In the genomic region with DNA sequence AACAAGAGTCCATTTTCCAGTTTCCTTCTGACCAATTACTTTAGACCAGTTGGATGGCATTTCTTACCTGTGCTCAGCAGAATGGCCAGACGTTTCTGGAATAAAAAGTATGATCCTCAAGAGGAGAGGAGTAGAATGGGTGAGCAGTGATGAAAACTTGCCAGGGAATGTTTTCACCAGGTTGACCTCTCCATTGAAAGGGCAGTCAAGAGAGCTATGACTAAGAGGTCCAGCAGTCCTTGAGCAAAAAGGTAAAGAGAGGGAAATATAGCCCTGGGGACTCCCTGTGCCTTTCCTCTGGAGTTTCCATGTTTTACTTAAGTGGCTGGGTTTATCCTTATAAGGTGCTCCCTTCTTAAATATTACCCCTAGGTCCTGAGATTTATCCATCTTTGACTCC, we compare ENCODE assay signal across 23 cellular contexts.
DNase-seq lines count a peak whose midpoint lies in the region; ATAC-seq and TF ChIP-seq lines count a peak whose summit lies in the region.
"Had no signal": no experiment of that assay in that cellular context is flagged by ENCODE, and none has a peak within 500 bp of the region (broad histone marks: within the 10 kb centered on the region; RNA-seq: fewer than 3 reads in every experiment).

No MANE protein-coding gene starts in this region.

- no peak for TF ChIP-seq CTCF in MCF 10A (IDR thresholded peaks at IDR 0.05; ENCODE audit: unreplicated experiment)
- TF ChIP-seq CTCF in breast epithelium (IDR thresholded peaks at IDR 0.05), result no peak
- no peak for TF ChIP-seq CTCF in cardiac fibroblast (IDR thresholded peaks at IDR 0.05; ENCODE audit: low read depth, low read length)
- TF ChIP-seq CTCF in left lung (IDR thresholded peaks at IDR 0.05), result no peak

- intact Hi-C loops in MCF 10A (cut with micrococcal nuclease) (no loop called here), breast epithelium (cut with DNase I; ENCODE audit: low total_unique reads) (no loop called here), left lung (cut with DNase I) (no loop called here)

- H3K9me3 Mint-ChIP-seq in MCF 10A (ENCODE audit: unreplicated experiment), result peaks cover 8% of the 10 kb centered on the region

- no peaks in the 10 kb centered on the region for H3K36me3 Mint-ChIP-seq in MCF 10A (ENCODE audit: insufficient read depth, unreplicated experiment)
- H3K36me3 Mint-ChIP-seq: CD4-positive, alpha-beta memory T cell had no signal

- H3K36me3 ChIP-seq in breast epithelium (no peaks in the 10 kb centered on the region), left lung (no peaks in the 10 kb centered on the region)
- H3K36me3 ChIP-seq: MG63, Peyer's patch had no signal

- no peaks in the 10 kb centered on the region for H3K27me3 Mint-ChIP-seq in MCF 10A (ENCODE audit: insufficient read depth, unreplicated experiment)
- H3K27me3 Mint-ChIP-seq: CD4-positive, alpha-beta memory T cell had no signal

- H3K27ac ChIP-seq in breast epithelium (no peak overlapping the region), left lung (no peak overlapping the region)
- H3K27ac ChIP-seq: 22Rv1, HL-60, Peyer's patch had no signal

- H3K4me1 Mint-ChIP-seq in MCF 10A (ENCODE audit: insufficient read depth, unreplicated experiment), result peaks cover 9% of the 10 kb centered on the region
- H3K4me1 Mint-ChIP-seq: CD4-positive, alpha-beta memory T cell had no signal

- no peaks in the 10 kb centered on the region for H3K9me3 ChIP-seq in breast epithelium
- H3K9me3 ChIP-seq in left lung, result peaks cover 0 to 4% of the 10 kb centered on the region in 2 donors
- H3K9me3 ChIP-seq: MG63, Peyer's patch, SK-N-SH had no signal

- CTCF ChIA-PET in MCF 10A (lab: Yijun Ruan, JAX), result interaction anchor here (0.6 to 0.9 kb wide), 2 partner anchors 463 to 801 kb away, joined by 3 read pairs; no protein-coding TSS in a partner anchor

- BruUV-seq in MCF 10A (replicated peaks; lab: Mats Ljungman, UMichigan), result no TSS peak

- no peak overlapping the region for H3K4me3 Mint-ChIP-seq in MCF 10A (ENCODE audit: unreplicated experiment)
- H3K4me3 Mint-ChIP-seq: CD4-positive, alpha-beta memory T cell had no signal

- POLR2A ChIA-PET in MCF 10A (lab: Yijun Ruan, JAX), result no interaction called here

- H3K27me3 ChIP-seq in breast epithelium (no peaks in the 10 kb centered on the region), left lung (no peaks in the 10 kb centered on the region)
- H3K27me3 ChIP-seq: MG63, Peyer's patch had no signal

- TF ChIP-seq POLR2A in breast epithelium (IDR thresholded peaks at IDR 0.05), result no peak

- no peak overlapping the region for H3K27ac Mint-ChIP-seq in MCF 10A (ENCODE audit: low read depth, unreplicated experiment)
- H3K27ac Mint-ChIP-seq: CD4-positive, alpha-beta memory T cell had no signal

- peak; percentile 88 for ATAC-seq in left lung

- DNase-seq in MCF 10A (ENCODE audit: unreplicated experiment) (peak; percentile 20), breast epithelium (ENCODE audit: low spot score in 2 of 2) (no peak), cardiac fibroblast (ENCODE audit: low read depth in 2 of 2) (peak; percentile 40 to 41), left lung (no peak), NCI-H2171 treated with DMSO at 0.1 percent for 48 hours (lab: John Stamatoyannopoulos, UW) (no peak), DMS 273 (lab: John Stamatoyannopoulos, UW; ENCODE audit: unreplicated experiment) (no peak), Ammon's horn (ENCODE audit: low spot score) (no peak)
- DNase-seq in activated CD4-positive, alpha-beta T cell treated with anti-CD3 and anti-CD28 coated beads for 1 hour, result no peak
- DNase-seq: Calu3; CD4-positive, alpha-beta memory T cell; DMS53; MG63; NCI-H1048; NCI-H1436 treated with DMSO at 0.1 percent for 48 hours; NCI-H2029 treated with DMSO at 0.1 percent for 48 hours; NCI-H2171; NCI-H446 treated with DMSO at 0.1 percent for 48 hours; NCI-H69; Peyer's patch; SHP77 treated with DMSO at 0.1 percent for 48 hours; SK-N-SH had no signal

- H3K4me3 ChIP-seq in breast epithelium (no peak overlapping the region), cardiac fibroblast (replicated peaks in 1 of 2; ENCODE audit: low read depth in 2 of 2, low read length in 2 of 2) (no peak overlapping the region), left lung (no peak overlapping the region)
- H3K4me3 ChIP-seq: MG63, Peyer's patch had no signal

- H3K4me1 ChIP-seq in breast epithelium (no peaks in the 10 kb centered on the region), left lung (no peaks in the 10 kb centered on the region)
- H3K4me1 ChIP-seq: Peyer's patch had no signal

Comparison
In these comparisons a context has a peak if more than half of its experiments do, and no peak if none do; other contexts are left out.
1. DNase-seq: peak in MCF 10A (single experiment) and cardiac fibroblast (2 of 2); none in breast epithelium (0 of 2), left lung (0 of 2), NCI-H2171 treated with DMSO at 0.1 percent for 48 hours (single experiment), DMS 273 (single experiment), activated CD4-positive, alpha-beta T cell treated with anti-CD3 and anti-CD28 coated beads for 1 hour (single experiment) and Ammon's horn (single experiment).